ENCODE assay signal across 16 cellular contexts in genomic region chr2:38793511-38793910, GRCh38. TPM values are rescaled to one million over a fixed set of nuclear protein-coding genes. Genes with fewer than 3 reads are reported as not detected.
DNase-seq lines count a peak whose midpoint lies in the region; ATAC-seq, FAIRE-seq and TF ChIP-seq lines count a peak whose summit lies in the region.
"Had no signal": no experiment of that assay in that cellular context is flagged by ENCODE, and none has a peak within 500 bp of the region (broad histone marks: within the 10 kb centered on the region; RNA-seq: fewer than 3 reads in every experiment).

No MANE protein-coding gene starts in this region.

- no peak overlapping the region for H3K23ac ChIP-seq in IMR-90 (ENCODE audit: low read depth, low read length)

- H3K27ac ChIP-seq in IMR-90 (ENCODE audit: insufficient read depth, low read length) (no peak overlapping the region), kidney (ENCODE audit: low read depth in 2 of 2, low read length in 2 of 2) (peak overlapping the region; percentile 5 to 82), small intestine (ENCODE audit: low read depth in 1 of 2, low read length in 1 of 2) (peak overlapping the region in 1 of 2 donors; percentile 90)
- H3K27ac ChIP-seq: BLaER1 had no signal

- TF ChIP-seq RAD21 in IMR-90 (IDR thresholded peaks at IDR 0.05; ENCODE audit: low read length): no peak

- H3K9me3 ChIP-seq in IMR-90 (ENCODE audit: control insufficient read depth, insufficient read depth, low read length): no peaks in the 10 kb centered on the region
- no peaks in the 10 kb centered on the region for H3K9me3 ChIP-seq in kidney (ENCODE audit: control insufficient read depth in 1 of 2, low read length in 2 of 2)
- no peaks in the 10 kb centered on the region for H3K9me3 ChIP-seq in small intestine (ENCODE audit: control insufficient read depth, low read depth)
- H3K9me3 ChIP-seq: BLaER1, Caco-2, HAP-1 had no signal

- no peak overlapping the region for H2BK5ac ChIP-seq in IMR-90 (ENCODE audit: low read depth, low read length, poor library complexity, severe bottlenecking)

- H2BK15ac ChIP-seq in IMR-90 (ENCODE audit: low read depth, low read length): no peak overlapping the region

- H3K79me1 ChIP-seq in IMR-90 (ENCODE audit: low read depth in 1 of 2, low read length in 2 of 2): no peaks in the 10 kb centered on the region

- H4K20me1 ChIP-seq in IMR-90 (ENCODE audit: insufficient read depth, low read length): no peaks in the 10 kb centered on the region
- H4K20me1 ChIP-seq: BLaER1 had no signal

- DNase-seq in IMR-90: no peak
- DNase-seq in kidney: no peak
- DNase-seq in mucosa of gallbladder (ENCODE audit: low spot score): peak; percentile 77
- peak; percentile 99 for DNase-seq in small intestine
- DNase-seq in NCI-H146 (lab: John Stamatoyannopoulos, UW): no peak
- no peak for DNase-seq in Right ventricle myocardium superior
- DNase-seq: Caco-2; CD8-positive, alpha-beta memory T cell; DMS53; GF-D8 had no signal

- no peak overlapping the region for H4K91ac ChIP-seq in IMR-90 (ENCODE audit: insufficient read depth, low read depth, low read length)

- no peak overlapping the region for H2AFZ ChIP-seq in IMR-90 (replicated peaks; ENCODE audit: low read length, poor library complexity)

- H3K4me3 ChIP-seq in IMR-90 (ENCODE audit: insufficient read depth, low read depth, low read length) (no peak overlapping the region), kidney (ENCODE audit: low read length in 2 of 2) (no peak overlapping the region), small intestine (ENCODE audit: low read depth in 1 of 2, low read length in 2 of 2) (no peak overlapping the region)
- H3K4me3 ChIP-seq: BLaER1, HAP-1 had no signal

- H3K18ac ChIP-seq in IMR-90 (ENCODE audit: low read depth, low read length): no peak overlapping the region

- no peak overlapping the region for H2BK20ac ChIP-seq in IMR-90 (ENCODE audit: low read depth, low read length)

- H4K5ac ChIP-seq in IMR-90 (ENCODE audit: low read depth, low read length): no peak overlapping the region

- no peak overlapping the region for H3K4ac ChIP-seq in IMR-90 (ENCODE audit: low read depth, low read length)

- FAIRE-seq in kidney (lab: Jason Lieb, UNC) (no peak), small intestine (lab: Jason Lieb, UNC) (no peak)
- FAIRE-seq: A204.1, H1, HTR-8/SVneo had no signal

- no peak overlapping the region for H2AK9ac ChIP-seq in IMR-90 (replicated peaks; ENCODE audit: low read depth, low read length, poor library complexity)

- CTCF ChIA-PET in IMR-90 (lab: Yijun Ruan, JAX): interaction anchor here (0.6 kb wide), 1 partner anchor 9 kb away, joined by 5 read pairs; no protein-coding TSS in a partner anchor

- no peak for ATAC-seq in IMR-90 (ENCODE audit: low read depth)
- ATAC-seq in HG03520 (IDR thresholded peaks at IDR 0.05; ENCODE audit: unreplicated experiment): no peak
- no peak for ATAC-seq in Right ventricle myocardium superior (ENCODE audit: poor library complexity)

- H3K4me1 ChIP-seq in IMR-90 (ENCODE audit: control insufficient read depth, insufficient read depth, low read length): no peaks in the 10 kb centered on the region
- H3K4me1 ChIP-seq in kidney (ENCODE audit: control insufficient read depth in 1 of 2, insufficient read depth in 1 of 2, low read depth in 1 of 2, low read length in 2 of 2): peaks cover 2 to 12% of the 10 kb centered on the region in 2 donors
- H3K4me1 ChIP-seq in small intestine (ENCODE audit: control insufficient read depth in 2 of 2, insufficient read depth in 1 of 2, low read depth in 1 of 2, low read length in 1 of 2): peaks cover 0 to 4% of the 10 kb centered on the region in 2 donors
- H3K4me1 ChIP-seq: BLaER1 had no signal

- H3K36me3 ChIP-seq in IMR-90 (ENCODE audit: control insufficient read depth, insufficient read depth, low read length) (peaks cover 5% of the 10 kb centered on the region), kidney (ENCODE audit: control insufficient read depth in 1 of 2, insufficient read depth in 2 of 2, low read length in 2 of 2) (no peaks in the 10 kb centered on the region), small intestine (ENCODE audit: control insufficient read depth in 2 of 2, insufficient read depth in 2 of 2, low read length in 2 of 2) (no peaks in the 10 kb centered on the region)

- no peak overlapping the region for H3K4me2 ChIP-seq in IMR-90 (ENCODE audit: low read depth, low read length)
- H3K4me2 ChIP-seq: BLaER1 had no signal

- no peaks in the 10 kb centered on the region for H3K27me3 ChIP-seq in IMR-90 (ENCODE audit: control insufficient read depth, insufficient read depth, low read length)
- no peaks in the 10 kb centered on the region for H3K27me3 ChIP-seq in small intestine (ENCODE audit: control insufficient read depth in 2 of 2, insufficient read depth in 2 of 2, low read length in 2 of 2)
- H3K27me3 ChIP-seq: BLaER1 had no signal

- H4K8ac ChIP-seq in IMR-90 (ENCODE audit: low read depth in 2 of 2, low read length in 2 of 2): no peak overlapping the region

- no peak overlapping the region for H2AK5ac ChIP-seq in IMR-90 (ENCODE audit: low read depth, low read length)

- H2BK120ac ChIP-seq in IMR-90 (ENCODE audit: low read depth, low read length): no peak overlapping the region

- H3K56ac ChIP-seq in IMR-90 (ENCODE audit: extremely low read depth, insufficient read depth, low read length): no peak overlapping the region

- in situ Hi-C loops in IMR-90 (cut with MboI; ENCODE audit: low sequenced_read_pairs): no loop called here

- TF ChIP-seq POLR2A in IMR-90 (IDR thresholded peaks at IDR 0.05; ENCODE audit: low read depth, low read length): no peak

- WGBS in IMR-90 (ENCODE audit: extremely low coverage in 2 of 2, insufficient read length in 1 of 2), 2 experiments: no CpG with 5 or more reads among the region's 5 CpGs
- WGBS in small intestine, 3 donors: 17 to 69% (median 40%) methylated on average over 5 of the region's 5 CpGs

- H3K14ac ChIP-seq in IMR-90 (replicated peaks; ENCODE audit: low read depth, low read length): no peak overlapping the region

- TF ChIP-seq CTCF in IMR-90 (conservative IDR thresholded peaks at IDR 0.05; ENCODE audit: low read depth, low read length) (no peak), kidney (IDR thresholded peaks at IDR 0.05; ENCODE audit: borderline replicate concordance, extremely low read depth, insufficient read depth) (no peak)

- no TSS peak for BruUV-seq in IMR-90 (replicated peaks; lab: Mats Ljungman, UMichigan)

- dilution Hi-C loops in IMR-90 (cut with HindIII; ENCODE audit: low sequenced_read_pairs, unreplicated experiment): no loop called here

- intact Hi-C loops in IMR-90 (cut with micrococcal nuclease): no loop called here
- intact Hi-C loops in kidney (cut with DNase I): no loop called here
- intact Hi-C loops in Right ventricle myocardium superior (cut with DNase I): no loop called here

- no peak overlapping the region for H3K9ac ChIP-seq in IMR-90 (ENCODE audit: low read depth, low read length)
- no peak overlapping the region for H3K9ac ChIP-seq in kidney (ENCODE audit: low read length in 2 of 2)
- H3K9ac ChIP-seq: BLaER1 had no signal

- no peaks in the 10 kb centered on the region for H3K9me1 ChIP-seq in IMR-90 (ENCODE audit: insufficient read depth, low read length)

- POLR2A ChIA-PET in IMR-90 (lab: Charles Lee; ENCODE audit: unreplicated experiment): interaction anchor here (1.0 kb wide), 1 partner anchor 42 kb away, joined by 4 read pairs; no protein-coding TSS in a partner anchor

TF ChIP-seq in IMR-90, 13 proteins besides CTCF, POLR2A, EP300 and RAD21:
- TF ChIP-seq MAFK (IDR thresholded peaks at IDR 0.05; ENCODE audit: low read depth, low read length): peak; percentile 16; the same call in 1 of the 2 replicates
- TF ChIP-seq SMC3 (IDR thresholded peaks at IDR 0.05; ENCODE audit: low read depth, low read length): no peak

RNA-seq across cellular contexts. Expression of gene GEMIN6, which starts 15.5 kb away (rescaled TPM):
- total RNA-seq in IMR-90 (2012; rRNA removed) (7.7 and 10.3 TPM in 2 replicates), kidney (11.0 TPM), mucosa of gallbladder (18.2 TPM), Right ventricle myocardium superior (4.9 TPM)
- polyA plus RNA-seq in IMR-90 (2012; rRNA removed) (7.4 and 9.4 TPM in 2 replicates), kidney (ENCODE audit: insufficient read depth, low read depth, low replicate concordance) (24.7 TPM), small intestine (10 to 100 TPM; 10.8 to 20.6 (median 14.4) TPM)
- polyA plus RNA-seq in IMR-90 (2012; cell fraction: cytosol; rRNA removed): 2.3 and 5.1 TPM in 2 replicates
- 0.36 and 2.1 TPM in 2 replicates for polyA plus RNA-seq in IMR-90 (2012; cell fraction: nucleus; rRNA removed; ENCODE audit: low replicate concordance)

RNA-seq across cellular contexts. Expression of gene SRSF7, which starts 42.4 kb away (rescaled TPM):
- 148 and 260 TPM in 2 replicates for total RNA-seq in IMR-90 (2012; rRNA removed)
- polyA plus RNA-seq in IMR-90 (2012; rRNA removed): 191 and 193 TPM in 2 replicates
- 39.8 and 81.0 TPM in 2 replicates for polyA plus RNA-seq in IMR-90 (2012; cell fraction: cytosol; rRNA removed)
- polyA plus RNA-seq in IMR-90 (2012; cell fraction: nucleus; rRNA removed; ENCODE audit: low replicate concordance): 30.2 and 247 TPM in 2 replicates
- 123 TPM for total RNA-seq in kidney
- polyA plus RNA-seq in kidney (ENCODE audit: insufficient read depth, low read depth, low replicate concordance): 74.1 TPM
- total RNA-seq in mucosa of gallbladder: 84.8 TPM
- polyA plus RNA-seq in small intestine: 100 to 1,000 TPM in 2 of 3 donors, 10 to 100 TPM in 1; 78.6 to 202 (median 185) TPM
- total RNA-seq in Right ventricle myocardium superior: 45.9 TPM

Comparison
In these comparisons a context has a peak if more than half of its experiments do, and no peak if none do; other contexts are left out.
1. DNase-seq: peak in mucosa of gallbladder (single experiment) and small intestine (single experiment); none in IMR-90 (single experiment), kidney (single experiment), NCI-H146 (single experiment) and Right ventricle myocardium superior (single experiment).